In the genomic region with DNA sequence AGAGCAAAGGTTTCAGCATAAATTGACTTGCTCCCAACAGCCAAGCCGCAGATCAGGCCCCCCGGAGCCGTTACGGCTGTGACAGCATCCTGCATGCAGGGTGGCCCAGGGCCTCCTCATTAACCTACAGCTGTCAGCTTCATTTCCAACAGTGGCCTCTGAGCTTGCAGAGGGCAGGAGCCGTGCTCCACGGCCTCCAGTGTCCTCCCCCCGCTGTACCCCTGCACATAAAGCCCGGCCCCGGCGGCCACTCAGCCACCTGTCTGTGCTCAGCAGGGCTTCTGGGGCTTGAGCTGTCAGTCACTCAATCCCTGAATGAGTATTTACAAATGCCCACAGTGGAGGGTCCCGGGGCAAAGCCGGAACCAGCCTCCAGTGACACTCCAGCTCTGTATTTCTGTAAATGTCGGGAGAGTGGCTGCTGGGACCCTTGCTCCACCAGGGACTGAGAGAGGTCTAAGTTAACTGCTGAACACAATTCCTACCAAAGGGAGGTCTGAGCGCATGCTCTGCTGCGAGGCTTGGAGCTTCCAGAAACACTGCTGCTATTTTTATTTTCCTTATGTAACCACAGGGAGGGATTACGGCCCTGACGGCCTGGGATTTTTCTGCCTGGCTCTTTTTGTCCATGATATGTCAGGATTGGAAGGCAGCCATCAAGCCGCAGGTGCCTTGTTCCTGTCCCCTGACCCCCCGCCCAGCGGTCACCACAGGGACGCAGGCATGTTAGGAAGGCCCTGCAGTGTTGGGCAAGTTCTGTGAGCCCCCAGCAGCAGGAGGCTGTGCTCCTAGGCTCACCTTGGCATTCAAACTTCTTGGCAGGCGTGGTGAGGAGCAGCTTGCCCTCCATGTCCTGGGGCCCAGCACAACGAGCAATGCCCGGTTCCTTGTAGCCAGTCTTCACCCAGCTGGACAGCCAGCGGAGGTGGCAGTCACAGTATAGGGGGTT, we compare ENCODE assay signal across 1 cellular context.
TF ChIP-seq lines count a peak whose summit lies in the region.

No MANE protein-coding gene starts in this region.

TF ChIP-seq in IMR-90, 13 proteins besides CTCF, POLR2A, EP300 and RAD21 (continued from another document):
- TF ChIP-seq MAFK (IDR thresholded peaks at IDR 0.05; ENCODE audit: low read depth, low read length) (no peak), NFE2L2 (IDR thresholded peaks at IDR 0.05; ENCODE audit: low read depth, low read length) (no peak), CEBPB (IDR thresholded peaks at IDR 0.05; ENCODE audit: low read depth, low read length) (no peak), RCOR1 (IDR thresholded peaks at IDR 0.05; ENCODE audit: insufficient replicate concordance, low read length) (no peak)
- TF ChIP-seq, protein P1, sequence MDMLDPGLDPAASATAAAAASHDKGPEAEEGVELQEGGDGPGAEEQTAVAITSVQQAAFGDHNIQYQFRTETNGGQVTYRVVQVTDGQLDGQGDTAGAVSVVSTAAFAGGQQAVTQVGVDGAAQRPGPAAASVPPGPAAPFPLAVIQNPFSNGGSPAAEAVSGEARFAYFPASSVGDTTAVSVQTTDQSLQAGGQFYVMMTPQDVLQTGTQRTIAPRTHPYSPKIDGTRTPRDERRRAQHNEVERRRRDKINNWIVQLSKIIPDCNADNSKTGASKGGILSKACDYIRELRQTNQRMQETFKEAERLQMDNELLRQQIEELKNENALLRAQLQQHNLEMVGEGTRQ (IDR thresholded peaks at IDR 0.05; ENCODE audit: low read depth, low read length): no peak
